ENCODE assay signal across 8 cellular contexts in genomic region chr11:44632466-44633123, GRCh38.
DNase-seq lines count a peak whose midpoint lies in the region; ATAC-seq and TF ChIP-seq lines count a peak whose summit lies in the region.

No MANE protein-coding gene starts in this region.

- H3K27ac ChIP-seq in AG04450 (ENCODE audit: low read depth, low read length) (no peak overlapping the region), cardiac muscle cell (no peak overlapping the region), smooth muscle cell (ENCODE audit: low read depth) (no peak overlapping the region)

- no peaks in the 10 kb centered on the region for H3K9me3 ChIP-seq in AG04450 (ENCODE audit: control insufficient read depth, insufficient read depth, low read length)
- H3K9me3 ChIP-seq in cardiac muscle cell (ENCODE audit: low read depth) = no peaks in the 10 kb centered on the region
- H3K9me3 ChIP-seq in smooth muscle cell (replicated peaks; ENCODE audit: low read depth) = no peaks in the 10 kb centered on the region

- POLR2A ChIA-PET in AG04450 (lab: Yijun Ruan, JAX) = no interaction called here

- H3K4me3 ChIP-seq in AG04450 (ENCODE audit: low read depth, low read length) (no peak overlapping the region), cardiac muscle cell (no peak overlapping the region), smooth muscle cell (no peak overlapping the region)

- H3K4me2 ChIP-seq in smooth muscle cell = no peak overlapping the region

- 70% methylated on average over 10 of the region's 10 CpGs for WGBS in smooth muscle cell (ENCODE audit: low lambda C conversion rate)

- TF ChIP-seq CTCF in AG04450 (IDR thresholded peaks at IDR 0.05; ENCODE audit: low read depth, low read length) (peak; percentile 47), cardiac muscle cell (IDR thresholded peaks at IDR 0.05; ENCODE audit: low read depth, low read length) (peak; percentile 56), smooth muscle cell (IDR thresholded peaks at IDR 0.05; ENCODE audit: borderline replicate concordance, insufficient read depth, poor library complexity, severe bottlenecking) (peak; percentile 30)

- CTCF ChIA-PET in AG04450 (lab: Charles Lee) = interaction anchor here (0.6 to 1.6 kb wide), 10 partner anchors 11 to 285 kb away, joined by 3 to 5 read pairs (median 3); no protein-coding TSS in a partner anchor

- H3K27me3 ChIP-seq in AG04450 (ENCODE audit: control insufficient read depth, insufficient read depth, low read length) = peaks cover 5% of the 10 kb centered on the region
- H3K27me3 ChIP-seq in cardiac muscle cell = no peaks in the 10 kb centered on the region
- H3K27me3 ChIP-seq in smooth muscle cell (ENCODE audit: low read depth) = peaks cover 9% of the 10 kb centered on the region

- H3K4me1 ChIP-seq in cardiac muscle cell (ENCODE audit: low read depth) = peaks cover 17% of the 10 kb centered on the region
- no peaks in the 10 kb centered on the region for H3K4me1 ChIP-seq in smooth muscle cell (ENCODE audit: low read depth)

- no peaks in the 10 kb centered on the region for H4K20me1 ChIP-seq in smooth muscle cell (ENCODE audit: low read depth)

- H3K36me3 ChIP-seq in cardiac muscle cell (no peaks in the 10 kb centered on the region), smooth muscle cell (ENCODE audit: low read depth) (no peaks in the 10 kb centered on the region)

- H3K9ac ChIP-seq in smooth muscle cell (ENCODE audit: low read depth) = no peak overlapping the region

- no peaks in the 10 kb centered on the region for H3K79me2 ChIP-seq in smooth muscle cell (ENCODE audit: low read depth)

- DNase-seq in AG04450 (ENCODE audit: low read depth, low spot score) (no peak), HCEC 1CT (peak; percentile 9), cardiac muscle cell (ENCODE audit: low read depth in 1 of 2, low spot score in 1 of 2) (peak; percentile 48 to 53), smooth muscle cell (lab: John Stamatoyannopoulos, UW; ENCODE audit: unreplicated experiment) (no peak), NCI-H1048 (lab: John Stamatoyannopoulos, UW) (no peak)
- DNase-seq in activated CD8-positive, alpha-beta memory T cell treated with anti-CD3 and anti-CD28 coated beads for 24 hours = peak; percentile 62

- H3F3A ChIP-seq in smooth muscle cell (ENCODE audit: low read depth) = no peaks in the 10 kb centered on the region

- ATAC-seq in HG02798 (IDR thresholded peaks at IDR 0.05; ENCODE audit: poor library complexity, unreplicated experiment) (no peak), HG02840 (IDR thresholded peaks at IDR 0.05; ENCODE audit: low FRiP score, unreplicated experiment) (no peak)

- H2AFZ ChIP-seq in smooth muscle cell (ENCODE audit: low read depth) = no peak overlapping the region

Comparison
In these comparisons a context has a peak if more than half of its experiments do, and no peak if none do; other contexts are left out.
1. DNase-seq: peak in HCEC 1CT (single experiment), activated CD8-positive, alpha-beta memory T cell treated with anti-CD3 and anti-CD28 coated beads for 24 hours (single experiment) and cardiac muscle cell (2 of 2); none in AG04450 (single experiment), smooth muscle cell (single experiment) and NCI-H1048 (single experiment).
2. Peak in every context shown above with its lines, with median percentiles within 50 percentile points of each other: CTCF ChIP-seq.